Comparison of ENCODE assay signal across 8 cellular contexts in genomic region chr13:46321494-46322225, GRCh38.
A peak's percentile ranks its signal among the peaks of the same experiment; 100 is the strongest.
DNase-seq lines count a peak whose midpoint lies in the region; ATAC-seq, FAIRE-seq and TF ChIP-seq lines count a peak whose summit lies in the region.

No MANE protein-coding gene starts in this region.

- no CpG with 5 or more reads among the region's 17 CpGs for WGBS in H9 (ENCODE audit: extremely low coverage, insufficient read length, low lambda C conversion rate)

- H4K20me1 ChIP-seq in H9 (ENCODE audit: control insufficient read depth, insufficient read depth, insufficient read length): no peaks in the 10 kb centered on the region

- DNase-seq in CMK (ENCODE audit: low read depth) (peak; percentile 22), H9 (peak; percentile 55), NT2/D1 (ENCODE audit: low read depth, low spot score) (peak; percentile 38)
- peak; percentile 83 for DNase-seq in activated CD8-positive, alpha-beta memory T cell treated with anti-CD3 and anti-CD28 coated beads, Interleukin-2, amount 10 ng/mL, durations not matched to agents 7 days and 5 days
- DNase-seq in naive thymus-derived CD4-positive, alpha-beta T cell: peak; percentile 53 to 80 (median 75)
- DNase-seq in stimulated activated naive B cell treated with anti-CD40 and anti-IgM and Interleukin-4, amounts not matched to agents 10 μg/mL and 1 μg/mL and 100 μg/mL, for 72 hours: peak; percentile 52

- H2BK12ac ChIP-seq in H9 (ENCODE audit: insufficient read length, low read depth, low read length): no peak overlapping the region

- no peaks in the 10 kb centered on the region for H3K4me1 ChIP-seq in H9 (ENCODE audit: insufficient read depth, low read length)
- H3K4me1 ChIP-seq in NT2/D1 (ENCODE audit: insufficient read depth, insufficient read length): no peaks in the 10 kb centered on the region
- H3K4me1 ChIP-seq in naive thymus-derived CD4-positive, alpha-beta T cell (ENCODE audit: control insufficient read depth in 2 of 2, insufficient read depth in 2 of 2, low read length in 2 of 2): peaks cover 11 to 12% of the 10 kb centered on the region in 2 donors

- H2BK20ac ChIP-seq in H9 (ENCODE audit: low read depth, low read length, poor library complexity, severe bottlenecking): no peak overlapping the region

- peaks cover 3 to 10% of the 10 kb centered on the region in 2 experiments for H3K4me1 Mint-ChIP-seq in H9
- H3K4me1 Mint-ChIP-seq in activated CD8-positive, alpha-beta memory T cell treated with anti-CD3 and anti-CD28 coated beads, Interleukin-2, amount 10 ng/mL, durations not matched to agents 7 days and 5 days: peaks cover 18% of the 10 kb centered on the region
- H3K4me1 Mint-ChIP-seq in naive thymus-derived CD4-positive, alpha-beta T cell: peaks cover 23 to 48% (median 42%) of the 10 kb centered on the region in 7 donors
- peaks cover 16 to 30% of the 10 kb centered on the region in 2 donors for H3K4me1 Mint-ChIP-seq in stimulated activated naive B cell treated with anti-CD40 and anti-IgM and Interleukin-4, amounts not matched to agents 10 μg/mL and 1 μg/mL and 100 μg/mL, for 72 hours

- no peak overlapping the region for H3K4ac ChIP-seq in H9 (ENCODE audit: low read depth, low read length)

- H3K14ac ChIP-seq in H9 (ENCODE audit: insufficient read depth, low read length): no peak overlapping the region

- peak; percentile 86 for FAIRE-seq in endometrium (lab: Jason Lieb, UNC)

- peaks cover 7% of the 10 kb centered on the region for H3K27me3 Mint-ChIP-seq in H9 (ENCODE audit: low read depth)
- H3K27me3 Mint-ChIP-seq in activated CD8-positive, alpha-beta memory T cell treated with anti-CD3 and anti-CD28 coated beads, Interleukin-2, amount 10 ng/mL, durations not matched to agents 7 days and 5 days: no peaks in the 10 kb centered on the region
- H3K27me3 Mint-ChIP-seq in naive thymus-derived CD4-positive, alpha-beta T cell: no peaks in the 10 kb centered on the region
- H3K27me3 Mint-ChIP-seq in stimulated activated naive B cell treated with anti-CD40 and anti-IgM and Interleukin-4, amounts not matched to agents 10 μg/mL and 1 μg/mL and 100 μg/mL, for 72 hours: no peaks in the 10 kb centered on the region

- H2AFZ ChIP-seq in H9 (ENCODE audit: low read length): peak overlapping the region; percentile 49

- no peak overlapping the region for H3K4me3 ChIP-seq in NT2/D1 (ENCODE audit: insufficient read length, low read depth)
- peak overlapping the region; percentile 39 for H3K4me3 ChIP-seq in naive thymus-derived CD4-positive, alpha-beta T cell (ENCODE audit: low read length)

- H3K18ac ChIP-seq in H9 (ENCODE audit: insufficient read length, low read depth, low read length): no peak overlapping the region

- H3K79me2 ChIP-seq in H9 (ENCODE audit: insufficient read depth, low read length): no peaks in the 10 kb centered on the region

- peak; percentile 88 for ATAC-seq in activated CD8-positive, alpha-beta memory T cell treated with anti-CD3 and anti-CD28 coated beads, Interleukin-2, amount 10 ng/mL, durations not matched to agents 7 days and 5 days
- peak; percentile 92 for ATAC-seq in naive thymus-derived CD4-positive, alpha-beta T cell
- ATAC-seq in stimulated activated naive B cell treated with anti-CD40 and anti-IgM and Interleukin-4, amounts not matched to agents 10 μg/mL and 1 μg/mL and 100 μg/mL, for 72 hours (replicated peaks): peak; percentile 90 to 91
- ATAC-seq in HG02884 (IDR thresholded peaks at IDR 0.05; ENCODE audit: unreplicated experiment): no peak

- H2BK120ac ChIP-seq in H9 (ENCODE audit: low read depth, low read length, poor library complexity, severe bottlenecking): no peak overlapping the region

- no peak overlapping the region for H3K56ac ChIP-seq in H9 (ENCODE audit: insufficient read length, low read depth, low read length)

- H3K9ac ChIP-seq in H9 (ENCODE audit: extremely low read depth, insufficient read length, low read length) (no peak overlapping the region), NT2/D1 (ENCODE audit: insufficient read length, low read depth) (no peak overlapping the region)

- H2AK5ac ChIP-seq in H9 (ENCODE audit: insufficient read length, low read length): no peak overlapping the region

- H4K8ac ChIP-seq in H9 (replicated peaks; ENCODE audit: insufficient read length, low read depth, low read length): no peak overlapping the region

- no peaks in the 10 kb centered on the region for H3K9me3 Mint-ChIP-seq in H9
- H3K9me3 Mint-ChIP-seq in activated CD8-positive, alpha-beta memory T cell treated with anti-CD3 and anti-CD28 coated beads, Interleukin-2, amount 10 ng/mL, durations not matched to agents 7 days and 5 days (ENCODE audit: low read depth): no peaks in the 10 kb centered on the region
- H3K9me3 Mint-ChIP-seq in naive thymus-derived CD4-positive, alpha-beta T cell: no peaks in the 10 kb centered on the region
- no peaks in the 10 kb centered on the region for H3K9me3 Mint-ChIP-seq in stimulated activated naive B cell treated with anti-CD40 and anti-IgM and Interleukin-4, amounts not matched to agents 10 μg/mL and 1 μg/mL and 100 μg/mL, for 72 hours

- CTCF ChIA-PET in activated CD8-positive, alpha-beta memory T cell treated with anti-CD3 and anti-CD28 coated beads, Interleukin-2, amount 10 ng/mL, durations not matched to agents 7 days and 5 days (lab: Charles Lee): interaction anchor here (0.6 to 2.1 kb wide), 29 partner anchors 8 to 809 kb away, joined by 3 to 11 read pairs (median 4); partner anchors contain the start of gene LCP1
- CTCF ChIA-PET in naive thymus-derived CD4-positive, alpha-beta T cell (lab: Charles Lee): interaction anchor here (0.7 to 8.2 kb wide), 34 partner anchors 9 to 808 kb away, joined by 3 to 108 read pairs (median 4); partner anchors contain the start of genes LCP1 and LRRC63

- no peaks in the 10 kb centered on the region for H3K23me2 ChIP-seq in H9 (ENCODE audit: insufficient read length, low read depth, low read length, poor library complexity, severe bottlenecking)

- no peaks in the 10 kb centered on the region for H3K79me1 ChIP-seq in H9 (ENCODE audit: insufficient read depth, low read depth, low read length, poor library complexity, severe bottlenecking)

- H3K36me3 Mint-ChIP-seq in H9 (ENCODE audit: insufficient read depth in 1 of 3, low read depth in 3 of 3): no peaks in the 10 kb centered on the region
- H3K36me3 Mint-ChIP-seq in activated CD8-positive, alpha-beta memory T cell treated with anti-CD3 and anti-CD28 coated beads, Interleukin-2, amount 10 ng/mL, durations not matched to agents 7 days and 5 days: no peaks in the 10 kb centered on the region
- peaks cover 0 to 7% (median 5%) of the 10 kb centered on the region in 5 donors for H3K36me3 Mint-ChIP-seq in naive thymus-derived CD4-positive, alpha-beta T cell
- no peaks in the 10 kb centered on the region for H3K36me3 Mint-ChIP-seq in stimulated activated naive B cell treated with anti-CD40 and anti-IgM and Interleukin-4, amounts not matched to agents 10 μg/mL and 1 μg/mL and 100 μg/mL, for 72 hours

- H3T11ph ChIP-seq in H9 (ENCODE audit: low read length): no peak overlapping the region

- no peak overlapping the region for H3K4me3 Mint-ChIP-seq in H9
- peak overlapping the region; percentile 62 for H3K4me3 Mint-ChIP-seq in activated CD8-positive, alpha-beta memory T cell treated with anti-CD3 and anti-CD28 coated beads, Interleukin-2, amount 10 ng/mL, durations not matched to agents 7 days and 5 days
- peak overlapping the region; percentile 82 to 93 (median 86) for H3K4me3 Mint-ChIP-seq in naive thymus-derived CD4-positive, alpha-beta T cell
- H3K4me3 Mint-ChIP-seq in stimulated activated naive B cell treated with anti-CD40 and anti-IgM and Interleukin-4, amounts not matched to agents 10 μg/mL and 1 μg/mL and 100 μg/mL, for 72 hours: no peak overlapping the region

- H2BK15ac ChIP-seq in H9 (ENCODE audit: low read depth, low read length): no peak overlapping the region

- H3K36me3 ChIP-seq in NT2/D1 (ENCODE audit: insufficient read depth, insufficient read length, low read length): no peaks in the 10 kb centered on the region
- H3K36me3 ChIP-seq in naive thymus-derived CD4-positive, alpha-beta T cell (ENCODE audit: control insufficient read depth in 2 of 3, insufficient read depth in 3 of 3, low read length in 3 of 3): no peaks in the 10 kb centered on the region

- POLR2A ChIA-PET in naive thymus-derived CD4-positive, alpha-beta T cell (lab: Charles Lee): interaction anchor here (0.6 to 3.6 kb wide), 18 partner anchors 18 to 474 kb away, joined by 3 to 33 read pairs (median 4); partner anchors contain the start of genes LCP1 and ZC3H13

- H3K27me3 ChIP-seq in H9 (ENCODE audit: insufficient read depth, low read length): no peaks in the 10 kb centered on the region
- H3K27me3 ChIP-seq in NT2/D1 (ENCODE audit: insufficient read depth, insufficient read length): no peaks in the 10 kb centered on the region
- no peaks in the 10 kb centered on the region for H3K27me3 ChIP-seq in naive thymus-derived CD4-positive, alpha-beta T cell (ENCODE audit: control insufficient read depth in 2 of 2, insufficient read depth in 2 of 2, low read length in 2 of 2)

- H3K9me3 ChIP-seq in H9 (ENCODE audit: control insufficient read depth, low read depth, low read length) (no peaks in the 10 kb centered on the region), NT2/D1 (ENCODE audit: insufficient read depth, low read length) (no peaks in the 10 kb centered on the region)
- H3K9me3 ChIP-seq in naive thymus-derived CD4-positive, alpha-beta T cell (ENCODE audit: control insufficient read depth in 2 of 3, low read length in 3 of 3): no peaks in the 10 kb centered on the region

- H3K27ac Mint-ChIP-seq in H9: no peak overlapping the region; a peak in 1 of 7 replicates
- peak overlapping the region; percentile 87 for H3K27ac Mint-ChIP-seq in activated CD8-positive, alpha-beta memory T cell treated with anti-CD3 and anti-CD28 coated beads, Interleukin-2, amount 10 ng/mL, durations not matched to agents 7 days and 5 days
- H3K27ac Mint-ChIP-seq in naive thymus-derived CD4-positive, alpha-beta T cell: peak overlapping the region; percentile 86 to 98 (median 95)
- H3K27ac Mint-ChIP-seq in stimulated activated naive B cell treated with anti-CD40 and anti-IgM and Interleukin-4, amounts not matched to agents 10 μg/mL and 1 μg/mL and 100 μg/mL, for 72 hours: peak overlapping the region; percentile 67

- H3K4me2 ChIP-seq in H9 (ENCODE audit: insufficient read depth, insufficient read length, low read length): no peak overlapping the region

- H3K23ac ChIP-seq in H9 (ENCODE audit: insufficient read length, low read depth, low read length): no peak overlapping the region

- H4K91ac ChIP-seq in H9 (ENCODE audit: insufficient read length, low read depth, low read length): no peak overlapping the region

- no peak overlapping the region for H3K27ac ChIP-seq in H9 (ENCODE audit: insufficient read length, low read depth, low read length)
- H3K27ac ChIP-seq in naive thymus-derived CD4-positive, alpha-beta T cell (ENCODE audit: low read depth, low read length): peak overlapping the region; percentile 56

- H2BK5ac ChIP-seq in H9 (ENCODE audit: insufficient read length, low read length): no peak overlapping the region

- H4K5ac ChIP-seq in H9 (ENCODE audit: insufficient read length, low read depth, low read length): no peak overlapping the region

- intact Hi-C loops in naive thymus-derived CD4-positive, alpha-beta T cell (cut with micrococcal nuclease): loop anchor here (1.0 to 5.0 kb wide), 17 partner anchors 26 to 810 kb away; partner anchors contain the start of genes LRRC63 (in 2 of the 2) and ZC3H13 (in 2 of the 2)

- peak; percentile 81 for TF ChIP-seq CTCF in H9 (conservative IDR thresholded peaks at IDR 0.05)

Comparison
In these comparisons a context has a peak if more than half of its experiments do, and no peak if none do; other contexts are left out.
1. DNase-seq: peak in every context shown above with its lines; median percentile 83 in activated CD8-positive, alpha-beta memory T cell treated with anti-CD3 and anti-CD28 coated beads, Interleukin-2, amount 10 ng/mL, durations not matched to agents 7 days and 5 days; 75 in naive thymus-derived CD4-positive, alpha-beta T cell; 55 in H9; 52 in stimulated activated naive B cell treated with anti-CD40 and anti-IgM and Interleukin-4, amounts not matched to agents 10 μg/mL and 1 μg/mL and 100 μg/mL, for 72 hours; 38 in NT2/D1; 22 in CMK.
2. H3K27ac Mint-ChIP-seq: peak in activated CD8-positive, alpha-beta memory T cell treated with anti-CD3 and anti-CD28 coated beads, Interleukin-2, amount 10 ng/mL, durations not matched to agents 7 days and 5 days (single experiment), naive thymus-derived CD4-positive, alpha-beta T cell (9 of 9) and stimulated activated naive B cell treated with anti-CD40 and anti-IgM and Interleukin-4, amounts not matched to agents 10 μg/mL and 1 μg/mL and 100 μg/mL, for 72 hours (single experiment); none in H9 (0 of 3).
3. H3K4me3 Mint-ChIP-seq: peak in activated CD8-positive, alpha-beta memory T cell treated with anti-CD3 and anti-CD28 coated beads, Interleukin-2, amount 10 ng/mL, durations not matched to agents 7 days and 5 days (single experiment) and naive thymus-derived CD4-positive, alpha-beta T cell (10 of 10); none in H9 (0 of 2) and stimulated activated naive B cell treated with anti-CD40 and anti-IgM and Interleukin-4, amounts not matched to agents 10 μg/mL and 1 μg/mL and 100 μg/mL, for 72 hours (0 of 2).